In the genomic region with DNA sequence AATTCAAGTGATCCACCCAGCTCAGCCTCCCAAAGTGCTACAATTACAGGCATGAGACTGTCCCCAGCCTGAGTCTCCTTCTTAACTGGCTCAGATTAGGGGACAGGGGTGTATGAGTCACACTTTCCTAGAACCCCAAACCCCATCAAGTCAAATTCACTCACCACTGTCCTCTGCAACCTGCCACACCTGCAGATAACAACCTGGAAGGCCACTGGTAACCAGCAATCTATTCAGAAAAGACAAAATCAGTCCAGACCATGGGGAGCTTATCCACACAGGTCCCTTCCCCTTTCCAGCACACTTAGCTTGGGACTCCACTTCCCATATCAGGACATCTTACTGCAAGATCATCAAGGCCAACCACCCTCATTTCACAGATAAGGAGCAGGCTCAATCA, we compare ENCODE assay signal across 1 cellular context.
TF ChIP-seq lines count a peak whose summit lies in the region.

No MANE protein-coding gene starts in this region.

TF ChIP-seq in K562, 482 proteins besides CTCF, POLR2A, EP300 and RAD21 (continued from another document):
- TF ChIP-seq RREB1 (CRISPR knock-in tag; IDR thresholded peaks at IDR 0.05) = no peak
- no peak for TF ChIP-seq HMG20A (CRISPR knock-in tag; conservative IDR thresholded peaks at IDR 0.05)
- TF ChIP-seq NUFIP1 (IDR thresholded peaks at IDR 0.05; ENCODE audit: partially characterized antibody) = no peak
- TF ChIP-seq ZBTB40 (IDR thresholded peaks at IDR 0.05) = no peak
- TF ChIP-seq ZBTB40 (CRISPR knock-in tag; IDR thresholded peaks at IDR 0.05) = no peak
- TF ChIP-seq BCL6 (CRISPR knock-in tag; IDR thresholded peaks at IDR 0.05) = no peak
- TF ChIP-seq, protein P1, sequence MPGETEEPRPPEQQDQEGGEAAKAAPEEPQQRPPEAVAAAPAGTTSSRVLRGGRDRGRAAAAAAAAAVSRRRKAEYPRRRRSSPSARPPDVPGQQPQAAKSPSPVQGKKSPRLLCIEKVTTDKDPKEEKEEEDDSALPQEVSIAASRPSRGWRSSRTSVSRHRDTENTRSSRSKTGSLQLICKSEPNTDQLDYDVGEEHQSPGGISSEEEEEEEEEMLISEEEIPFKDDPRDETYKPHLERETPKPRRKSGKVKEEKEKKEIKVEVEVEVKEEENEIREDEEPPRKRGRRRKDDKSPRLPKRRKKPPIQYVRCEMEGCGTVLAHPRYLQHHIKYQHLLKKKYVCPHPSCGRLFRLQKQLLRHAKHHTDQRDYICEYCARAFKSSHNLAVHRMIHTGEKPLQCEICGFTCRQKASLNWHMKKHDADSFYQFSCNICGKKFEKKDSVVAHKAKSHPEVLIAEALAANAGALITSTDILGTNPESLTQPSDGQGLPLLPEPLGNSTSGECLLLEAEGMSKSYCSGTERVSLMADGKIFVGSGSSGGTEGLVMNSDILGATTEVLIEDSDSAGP (CRISPR knock-in tag; IDR thresholded peaks at IDR 0.05) = no peak
- peak; percentile 58; the same call in 1 of the 2 replicates for TF ChIP-seq NCOR1 (IDR thresholded peaks at IDR 0.05)
- TF ChIP-seq TAL1 (IDR thresholded peaks at IDR 0.05) = peak; percentile 52; the same call in 1 of the 2 replicates
- TF ChIP-seq HIVEP1 (CRISPR knock-in tag; IDR thresholded peaks at IDR 0.05) = no peak
- TF ChIP-seq MCM5 (IDR thresholded peaks at IDR 0.05; ENCODE audit: low read depth) = no peak
- TF ChIP-seq KAT2B (IDR thresholded peaks at IDR 0.05; ENCODE audit: low read depth, low read length) = no peak
- no peak for TF ChIP-seq GATAD2A (IDR thresholded peaks at IDR 0.05)
- TF ChIP-seq ZBED1 (IDR thresholded peaks at IDR 0.05) = no peak
- no peak for TF ChIP-seq COPS2 (conservative IDR thresholded peaks at IDR 0.05)
- TF ChIP-seq CCNT2 (IDR thresholded peaks at IDR 0.05; ENCODE audit: borderline replicate concordance, extremely low read depth, insufficient read length, low read depth, low read length) = no peak
- peak; percentile 80 for TF ChIP-seq TCF3 (CRISPR knock-in tag; IDR thresholded peaks at IDR 0.05)
- TF ChIP-seq HDAC6 (IDR thresholded peaks at IDR 0.05; ENCODE audit: low read depth, low read length) = no peak
- no peak for TF ChIP-seq PURB (CRISPR knock-in tag; IDR thresholded peaks at IDR 0.05; ENCODE audit: low read depth)
- TF ChIP-seq YY1 (IDR thresholded peaks at IDR 0.05; ENCODE audit: borderline replicate concordance in 1 of 3, control insufficient read depth in 1 of 3, extremely low read depth in 1 of 3, insufficient read depth in 3 of 3, insufficient read length in 1 of 3, insufficient replicate concordance in 2 of 3, low read depth in 1 of 3, low read length in 2 of 3) = no peak
- TF ChIP-seq GTF2E2 (tag; IDR thresholded peaks at IDR 0.05) = no peak
- no peak for TF ChIP-seq PHF8 (IDR thresholded peaks at IDR 0.05; ENCODE audit: borderline replicate concordance, low read length)
- no peak for TF ChIP-seq HNRNPUL1 (IDR thresholded peaks at IDR 0.05; ENCODE audit: low read length)
- no peak for TF ChIP-seq HEY1 (CRISPR knock-in tag; IDR thresholded peaks at IDR 0.05; ENCODE audit: borderline replicate concordance)
- TF ChIP-seq, protein P2, sequence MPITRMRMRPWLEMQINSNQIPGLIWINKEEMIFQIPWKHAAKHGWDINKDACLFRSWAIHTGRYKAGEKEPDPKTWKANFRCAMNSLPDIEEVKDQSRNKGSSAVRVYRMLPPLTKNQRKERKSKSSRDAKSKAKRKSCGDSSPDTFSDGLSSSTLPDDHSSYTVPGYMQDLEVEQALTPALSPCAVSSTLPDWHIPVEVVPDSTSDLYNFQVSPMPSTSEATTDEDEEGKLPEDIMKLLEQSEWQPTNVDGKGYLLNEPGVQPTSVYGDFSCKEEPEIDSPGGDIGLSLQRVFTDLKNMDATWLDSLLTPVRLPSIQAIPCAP (CRISPR knock-in tag; IDR thresholded peaks at IDR 0.05; ENCODE audit: borderline replicate concordance) = no peak
- no peak for TF ChIP-seq SRSF7 (optimal IDR thresholded peaks at IDR 0.05; ENCODE audit: low read depth, low read length)
- no peak for TF ChIP-seq GATAD2B (IDR thresholded peaks at IDR 0.05; ENCODE audit: borderline replicate concordance)
- no peak for TF ChIP-seq ZNF76 (CRISPR knock-in tag; IDR thresholded peaks at IDR 0.05; ENCODE audit: borderline replicate concordance)
- no peak for TF ChIP-seq BCOR (IDR thresholded peaks at IDR 0.05)
- TF ChIP-seq NR2C2 (CRISPR knock-in tag; IDR thresholded peaks at IDR 0.05) = no peak
- TF ChIP-seq NR2C2 (tag; IDR thresholded peaks at IDR 0.05) = no peak
- TF ChIP-seq RBFOX2 (IDR thresholded peaks at IDR 0.05; ENCODE audit: low read depth, low read length) = no peak
- TF ChIP-seq DDX20 (tag; IDR thresholded peaks at IDR 0.05; ENCODE audit: low read depth) = no peak
- no peak for TF ChIP-seq CHCHD3 (CRISPR knock-in tag; IDR thresholded peaks at IDR 0.05)
- TF ChIP-seq XRCC5 (IDR thresholded peaks at IDR 0.05; ENCODE audit: low read depth, low read length) = no peak
- TF ChIP-seq HDAC3 (IDR thresholded peaks at IDR 0.05; ENCODE audit: borderline replicate concordance, partially characterized antibody) = no peak
- no peak for TF ChIP-seq ZNF347 (CRISPR knock-in tag; IDR thresholded peaks at IDR 0.05; ENCODE audit: low read depth)
- TF ChIP-seq CBX1 (IDR thresholded peaks at IDR 0.05; ENCODE audit: low read depth) = no peak
- no peak for TF ChIP-seq BRCA1 (IDR thresholded peaks at IDR 0.05)
- TF ChIP-seq BRCA1 (CRISPR knock-in tag; IDR thresholded peaks at IDR 0.05) = no peak
- TF ChIP-seq ZNF253 (CRISPR knock-in tag; conservative IDR thresholded peaks at IDR 0.05) = no peak
- no peak for TF ChIP-seq CLOCK (CRISPR knock-in tag; IDR thresholded peaks at IDR 0.05; ENCODE audit: borderline replicate concordance)
- no peak for TF ChIP-seq BACH1 (tag; IDR thresholded peaks at IDR 0.05)
- TF ChIP-seq CBX2 (IDR thresholded peaks at IDR 0.05; ENCODE audit: insufficient read depth, low read length, poor library complexity, severe bottlenecking) = no peak
